ENCODE assay signal across 14 cellular contexts in genomic region chr17:50209133-50209471, GRCh38. TPM values are rescaled to one million over a fixed set of nuclear protein-coding genes. Genes with fewer than 3 reads are reported as not detected.
A peak's percentile ranks its signal among the peaks of the same experiment; 100 is the strongest.
DNase-seq lines count a peak whose midpoint lies in the region; ATAC-seq, FAIRE-seq and TF ChIP-seq lines count a peak whose summit lies in the region.
"Had no signal": no experiment of that assay in that cellular context is flagged by ENCODE, and none has a peak within 500 bp of the region (broad histone marks: within the 10 kb centered on the region; RNA-seq: fewer than 3 reads in every experiment).

No MANE protein-coding gene starts in this region.

- FAIRE-seq in D721Med (lab: Jason Lieb, UNC) = no peak

- peaks cover 21% of the 10 kb centered on the region for H3F3A ChIP-seq in neural progenitor cell (ENCODE audit: low read depth)

- 77 to 82% methylated on average over 6 of the region's 6 CpGs for WGBS in tibial nerve, 2 donors

- H3K36me3 Mint-ChIP-seq in neural progenitor cell = no peaks in the 10 kb centered on the region
- no peaks in the 10 kb centered on the region for H3K36me3 Mint-ChIP-seq in CD8-positive, alpha-beta T cell

- peaks cover 11% of the 10 kb centered on the region for H3K27me3 Mint-ChIP-seq in neural progenitor cell (ENCODE audit: insufficient read depth, low read depth)
- peaks cover 45% of the 10 kb centered on the region for H3K27me3 Mint-ChIP-seq in CD8-positive, alpha-beta T cell (ENCODE audit: low read depth)

- H4K20me1 ChIP-seq in neural progenitor cell (ENCODE audit: low read depth) = no peaks in the 10 kb centered on the region

- H3K4me1 ChIP-seq in duodenal mucosa (ENCODE audit: control insufficient read depth in 1 of 2, insufficient read depth in 2 of 2, low read length in 2 of 2) (peaks cover 0 to 17% of the 10 kb centered on the region in 2 donors), neural progenitor cell (peaks cover 46% of the 10 kb centered on the region), tibial nerve (peaks cover 0 to 83% (median 38%) of the 10 kb centered on the region in 4 donors)
- peaks cover 13% of the 10 kb centered on the region for H3K4me1 ChIP-seq in CD8-positive, alpha-beta T cell (ENCODE audit: insufficient read depth, low read length)
- H3K4me1 ChIP-seq: parathyroid adenoma had no signal

- no peak for TF ChIP-seq POLR2A in tibial nerve (IDR thresholded peaks at IDR 0.05)

- TF ChIP-seq EP300 in tibial nerve (IDR thresholded peaks at IDR 0.05) = no peak

- H3K9me3 ChIP-seq in duodenal mucosa (ENCODE audit: control insufficient read depth in 1 of 2, low read length in 2 of 2) (no peaks in the 10 kb centered on the region), neural progenitor cell (ENCODE audit: low read depth) (no peaks in the 10 kb centered on the region), tibial nerve (no peaks in the 10 kb centered on the region)
- no peaks in the 10 kb centered on the region for H3K9me3 ChIP-seq in CD8-positive, alpha-beta T cell (ENCODE audit: low read length)

- peak overlapping the region; percentile 72 for H3K4me3 Mint-ChIP-seq in neural progenitor cell
- no peak overlapping the region for H3K4me3 Mint-ChIP-seq in CD8-positive, alpha-beta T cell
- H3K4me3 Mint-ChIP-seq: activated naive CD8-positive, alpha-beta T cell treated with anti-CD3 and anti-CD28 coated beads, Interleukin-2, amount 50 U/mL, for 24 hours; stimulated activated naive CD8-positive, alpha-beta T cell treated with anti-CD3 and anti-CD28 coated beads, Interleukin-15, Interleukin-2, amounts not matched to agents 100 ng/mL and 50 ng/mL, for 24 hours had no signal

- H3K9me3 Mint-ChIP-seq in neural progenitor cell = no peaks in the 10 kb centered on the region
- H3K9me3 Mint-ChIP-seq in CD8-positive, alpha-beta T cell = no peaks in the 10 kb centered on the region
- H3K9me3 Mint-ChIP-seq: activated naive CD8-positive, alpha-beta T cell treated with anti-CD3 and anti-CD28 coated beads, Interleukin-2, amount 50 U/mL, for 24 hours; stimulated activated naive CD8-positive, alpha-beta T cell treated with anti-CD3 and anti-CD28 coated beads, Interleukin-15, Interleukin-2, amounts not matched to agents 100 ng/mL and 50 ng/mL, for 24 hours had no signal

- POLR2A ChIA-PET in CD8-positive, alpha-beta T cell (lab: Charles Lee) = interaction anchor here (1.0 kb wide), 1 partner anchor 39 kb away, joined by 3 read pairs; no protein-coding TSS in a partner anchor

- H3K4me3 ChIP-seq in duodenal mucosa (ENCODE audit: low read depth in 1 of 2, low read length in 2 of 2) = no peak overlapping the region
- H3K4me3 ChIP-seq in neural progenitor cell = no peak overlapping the region
- no peak overlapping the region for H3K4me3 ChIP-seq in tibial nerve
- no peak overlapping the region for H3K4me3 ChIP-seq in CD8-positive, alpha-beta T cell (ENCODE audit: low read depth, low read length)
- no peak overlapping the region for H3K4me3 ChIP-seq in dorsolateral prefrontal cortex

- ATAC-seq in CD8-positive, alpha-beta T cell = no peak
- ATAC-seq: activated naive CD8-positive, alpha-beta T cell treated with anti-CD3 and anti-CD28 coated beads, Interleukin-2, amount 50 U/mL, for 24 hours had no signal

- TF ChIP-seq CTCF in neural progenitor cell (IDR thresholded peaks at IDR 0.05) (no peak), tibial nerve (IDR thresholded peaks at IDR 0.05) (no peak), D721Med (IDR thresholded peaks at IDR 0.05; ENCODE audit: insufficient read depth, missing control alignments) (no peak), dorsolateral prefrontal cortex (IDR thresholded peaks at IDR 0.05 in 54 of 56, conservative IDR thresholded peaks at IDR 0.05 in 2 of 56; ENCODE audit: low read depth in 1 of 56, partially characterized antibody in 56 of 56) (no peak)
- TF ChIP-seq CTCF in CD8-positive, alpha-beta T cell (IDR thresholded peaks at IDR 0.05) = no peak

- no peaks in the 10 kb centered on the region for H3K79me2 ChIP-seq in neural progenitor cell (ENCODE audit: low read depth)
- H3K79me2 ChIP-seq: parathyroid adenoma had no signal

- CTCF ChIA-PET in CD8-positive, alpha-beta T cell (lab: Charles Lee) = interaction anchor here (0.7 to 7.3 kb wide), 5 partner anchors 8 to 89 kb away, joined by 3 to 64 read pairs (median 3); partner anchors contain the start of gene COL1A1

- DNase-seq in activated effector memory CD4-positive, alpha-beta T cell treated with anti-CD3 and anti-CD28 coated beads, Interleukin-2, amount 50 U/mL, for 16 hours = peak; percentile 8
- no peak for DNase-seq in activated effector memory CD4-positive, alpha-beta T cell treated with Interleukin-2 at 50 U/mL for 16 hours
- no peak for DNase-seq in neural progenitor cell (ENCODE audit: low spot score)
- DNase-seq in tibial nerve (ENCODE audit: low spot score in 2 of 2) = no peak
- DNase-seq in CD8-positive, alpha-beta T cell = no peak
- DNase-seq in D721Med (ENCODE audit: insufficient read length, low spot score) = no peak
- no peak for DNase-seq in dorsolateral prefrontal cortex
- DNase-seq: activated naive CD8-positive, alpha-beta T cell treated with anti-CD3 and anti-CD28 coated beads, Interleukin-2, amount 50 U/mL, for 24 hours; Kasumi-1; NCI-H187 treated with DMSO at 0.1 percent for 48 hours had no signal

- no peaks in the 10 kb centered on the region for H3K36me3 ChIP-seq in duodenal mucosa (ENCODE audit: control insufficient read depth in 1 of 2, insufficient read depth in 2 of 2, low read length in 2 of 2)
- no peaks in the 10 kb centered on the region for H3K36me3 ChIP-seq in neural progenitor cell
- H3K36me3 ChIP-seq in tibial nerve = no peaks in the 10 kb centered on the region
- no peaks in the 10 kb centered on the region for H3K36me3 ChIP-seq in CD8-positive, alpha-beta T cell (ENCODE audit: insufficient read depth, low read length)

- peaks cover 22 to 27% of the 10 kb centered on the region in 2 donors for H3K27me3 ChIP-seq in duodenal mucosa (ENCODE audit: control insufficient read depth in 1 of 2, insufficient read depth in 2 of 2, low read length in 2 of 2)
- peaks cover 11% of the 10 kb centered on the region for H3K27me3 ChIP-seq in neural progenitor cell
- no peaks in the 10 kb centered on the region for H3K27me3 ChIP-seq in tibial nerve
- no peaks in the 10 kb centered on the region for H3K27me3 ChIP-seq in CD8-positive, alpha-beta T cell (ENCODE audit: insufficient read depth, low read length)
- H3K27me3 ChIP-seq in dorsolateral prefrontal cortex = peaks cover 0 to 54% (median 10%) of the 10 kb centered on the region in 45 donors

- intact Hi-C loops in CD8-positive, alpha-beta T cell (cut with DNase I, micrococcal nuclease) = no loop called here
- intact Hi-C loops in dorsolateral prefrontal cortex (cut with DNase I) = no loop called here

- H3K27ac ChIP-seq in duodenal mucosa (ENCODE audit: low read depth, low read length) = peak overlapping the region; percentile 56
- no peak overlapping the region for H3K27ac ChIP-seq in neural progenitor cell
- H3K27ac ChIP-seq in tibial nerve = peak overlapping the region; percentile 21 to 87 (median 68)
- H3K27ac ChIP-seq in CD8-positive, alpha-beta T cell (ENCODE audit: low read depth, low read length) = no peak overlapping the region
- H3K27ac ChIP-seq in dorsolateral prefrontal cortex = peak overlapping the region in 1 of 59 donors; percentile 55
- H3K27ac ChIP-seq: 22Rv1 had no signal

- H3K9ac ChIP-seq in duodenal mucosa (ENCODE audit: low read depth in 1 of 2, low read length in 2 of 2) (no peak overlapping the region), neural progenitor cell (no peak overlapping the region)
- H3K9ac ChIP-seq: parathyroid adenoma had no signal

- H3K27ac Mint-ChIP-seq in neural progenitor cell = peak overlapping the region; percentile 68
- H3K27ac Mint-ChIP-seq in CD8-positive, alpha-beta T cell = no peak overlapping the region
- H3K27ac Mint-ChIP-seq: stimulated activated naive CD8-positive, alpha-beta T cell treated with anti-CD3 and anti-CD28 coated beads, Interleukin-15, Interleukin-2, amounts not matched to agents 100 ng/mL and 50 ng/mL, for 24 hours had no signal

- peaks cover 79% of the 10 kb centered on the region for H3K4me1 Mint-ChIP-seq in neural progenitor cell
- H3K4me1 Mint-ChIP-seq in CD8-positive, alpha-beta T cell (ENCODE audit: low read depth) = peaks cover 12% of the 10 kb centered on the region

- H2AFZ ChIP-seq in neural progenitor cell (replicated peaks) = no peak overlapping the region
- H2AFZ ChIP-seq: parathyroid adenoma had no signal

- H3K4me2 ChIP-seq in neural progenitor cell = no peak overlapping the region

RNA-seq across cellular contexts. Expression of gene COL1A1, which starts 7.7 kb away (rescaled TPM):
- total RNA-seq in neural progenitor cell (ENCODE audit: low replicate concordance) = 1.1 and 4.2 TPM in 2 replicates
- 100 to 1,000 TPM in 1 of 4 donors, 10 to 100 TPM in 3; 31.5 to 185 (median 73.0) TPM for total RNA-seq in tibial nerve
- total RNA-seq in CD8-positive, alpha-beta T cell = 10 to 100 TPM; 37.2 to 43.8 TPM
- total RNA-seq in dorsolateral prefrontal cortex = 10 to 100 TPM in 16 of 120 experiments, 1 to 10 TPM in 95, under 1 TPM in 9; 0.25 to 23.1 (median 3.3) TPM

RNA-seq across cellular contexts. Expression of gene SGCA, which starts 43.3 kb away (rescaled TPM):
- 1.5 TPM in 1 of 2 replicates, not detected in the other for total RNA-seq in neural progenitor cell (ENCODE audit: low replicate concordance)
- total RNA-seq in tibial nerve = 1 to 10 TPM; 1.8 to 7.8 (median 4.9) TPM
- total RNA-seq in CD8-positive, alpha-beta T cell = under 1 TPM in 1 of 2 experiments, not detected in 1; 0.25 TPM
- 1 to 10 TPM in 57 of 120 experiments, under 1 TPM in 26, not detected in 37; 0.37 to 7.6 (median 1.3) TPM for total RNA-seq in dorsolateral prefrontal cortex

RNA-seq across cellular contexts. Expression of gene PPP1R9B, which starts 58.6 kb away (rescaled TPM):
- total RNA-seq in neural progenitor cell (ENCODE audit: low replicate concordance) (12.0 and 31.4 TPM in 2 replicates), tibial nerve (10 to 100 TPM; 28.4 to 54.9 (median 36.9) TPM), dorsolateral prefrontal cortex (100 to 1,000 TPM in 118 of 120 experiments, 10 to 100 TPM in 2; 74.6 to 225 (median 160) TPM)
- total RNA-seq in CD8-positive, alpha-beta T cell = 10 to 100 TPM; 64.3 TPM

Comparison
In these comparisons a context has a peak if more than half of its experiments do, and no peak if none do; other contexts are left out.
1. H3K27ac ChIP-seq: peak in duodenal mucosa (single experiment) and tibial nerve (4 of 4); none in neural progenitor cell (single experiment) and CD8-positive, alpha-beta T cell (single experiment).